ENCODE assay signal across 1 cellular context in the genomic region with DNA sequence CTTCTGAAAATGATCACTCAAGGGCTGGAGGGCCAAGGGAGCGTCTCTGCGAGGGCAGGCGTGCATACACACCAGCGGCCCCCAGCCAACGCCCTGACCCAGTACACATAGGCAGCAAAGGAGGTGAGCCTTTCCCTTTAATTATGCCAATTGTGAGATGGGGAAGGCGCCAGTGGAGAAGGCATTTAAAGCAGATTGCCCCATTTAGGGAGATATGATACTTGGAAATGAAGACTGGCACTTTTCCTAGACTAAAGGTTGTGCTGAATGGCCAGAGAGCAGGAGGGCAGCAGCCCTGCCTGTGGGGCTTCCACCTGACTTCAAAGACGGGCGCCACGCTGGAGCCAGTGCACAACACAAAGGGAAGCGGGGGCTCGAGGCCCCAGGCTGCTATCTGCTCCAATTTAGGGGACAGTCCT.
TF ChIP-seq lines count a peak whose summit lies in the region.

No MANE protein-coding gene starts in this region.

TF ChIP-seq in liver, 16 proteins besides CTCF, POLR2A, EP300 and RAD21 (continued from another document):
- TF ChIP-seq, protein P1, sequence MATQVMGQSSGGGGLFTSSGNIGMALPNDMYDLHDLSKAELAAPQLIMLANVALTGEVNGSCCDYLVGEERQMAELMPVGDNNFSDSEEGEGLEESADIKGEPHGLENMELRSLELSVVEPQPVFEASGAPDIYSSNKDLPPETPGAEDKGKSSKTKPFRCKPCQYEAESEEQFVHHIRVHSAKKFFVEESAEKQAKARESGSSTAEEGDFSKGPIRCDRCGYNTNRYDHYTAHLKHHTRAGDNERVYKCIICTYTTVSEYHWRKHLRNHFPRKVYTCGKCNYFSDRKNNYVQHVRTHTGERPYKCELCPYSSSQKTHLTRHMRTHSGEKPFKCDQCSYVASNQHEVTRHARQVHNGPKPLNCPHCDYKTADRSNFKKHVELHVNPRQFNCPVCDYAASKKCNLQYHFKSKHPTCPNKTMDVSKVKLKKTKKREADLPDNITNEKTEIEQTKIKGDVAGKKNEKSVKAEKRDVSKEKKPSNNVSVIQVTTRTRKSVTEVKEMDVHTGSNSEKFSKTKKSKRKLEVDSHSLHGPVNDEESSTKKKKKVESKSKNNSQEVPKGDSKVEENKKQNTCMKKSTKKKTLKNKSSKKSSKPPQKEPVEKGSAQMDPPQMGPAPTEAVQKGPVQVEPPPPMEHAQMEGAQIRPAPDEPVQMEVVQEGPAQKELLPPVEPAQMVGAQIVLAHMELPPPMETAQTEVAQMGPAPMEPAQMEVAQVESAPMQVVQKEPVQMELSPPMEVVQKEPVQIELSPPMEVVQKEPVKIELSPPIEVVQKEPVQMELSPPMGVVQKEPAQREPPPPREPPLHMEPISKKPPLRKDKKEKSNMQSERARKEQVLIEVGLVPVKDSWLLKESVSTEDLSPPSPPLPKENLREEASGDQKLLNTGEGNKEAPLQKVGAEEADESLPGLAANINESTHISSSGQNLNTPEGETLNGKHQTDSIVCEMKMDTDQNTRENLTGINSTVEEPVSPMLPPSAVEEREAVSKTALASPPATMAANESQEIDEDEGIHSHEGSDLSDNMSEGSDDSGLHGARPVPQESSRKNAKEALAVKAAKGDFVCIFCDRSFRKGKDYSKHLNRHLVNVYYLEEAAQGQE (IDR thresholded peaks at IDR 0.05), result peak; percentile 79
- peak; percentile 23 for TF ChIP-seq NR2F2 (IDR thresholded peaks at IDR 0.05)
- TF ChIP-seq HNF4A (conservative IDR thresholded peaks at IDR 0.05), result peak; percentile 87 to 90
- TF ChIP-seq YY1 (IDR thresholded peaks at IDR 0.05), result peak; percentile 84
- TF ChIP-seq, protein P2, sequence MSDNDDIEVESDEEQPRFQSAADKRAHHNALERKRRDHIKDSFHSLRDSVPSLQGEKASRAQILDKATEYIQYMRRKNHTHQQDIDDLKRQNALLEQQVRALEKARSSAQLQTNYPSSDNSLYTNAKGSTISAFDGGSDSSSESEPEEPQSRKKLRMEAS (IDR thresholded peaks at IDR 0.05), result peak; percentile 92
- peak; percentile 43 for TF ChIP-seq HNF4G (IDR thresholded peaks at IDR 0.05)
- TF ChIP-seq JUND (IDR thresholded peaks at IDR 0.05), result peak in 1 of 2 donors; percentile 81
- TF ChIP-seq RXRA (IDR thresholded peaks at IDR 0.05), result peak; percentile 90 to 93
- TF ChIP-seq SP1 (IDR thresholded peaks at IDR 0.05), result peak; percentile 81
- peak; percentile 28 for TF ChIP-seq FOXA2 (IDR thresholded peaks at IDR 0.05)
- no peak for TF ChIP-seq GABPA (IDR thresholded peaks at IDR 0.05 in 1 of 2, conservative IDR thresholded peaks at IDR 0.05 in 1 of 2)
- TF ChIP-seq EGR1 (IDR thresholded peaks at IDR 0.05; ENCODE audit: low read depth in 2 of 2), result peak in 1 of 2 donors; percentile 38
TF ChIP-seq in liver: peak in this region for 14.
